ENCODE assay signal across 8 cellular contexts in the genomic region with DNA sequence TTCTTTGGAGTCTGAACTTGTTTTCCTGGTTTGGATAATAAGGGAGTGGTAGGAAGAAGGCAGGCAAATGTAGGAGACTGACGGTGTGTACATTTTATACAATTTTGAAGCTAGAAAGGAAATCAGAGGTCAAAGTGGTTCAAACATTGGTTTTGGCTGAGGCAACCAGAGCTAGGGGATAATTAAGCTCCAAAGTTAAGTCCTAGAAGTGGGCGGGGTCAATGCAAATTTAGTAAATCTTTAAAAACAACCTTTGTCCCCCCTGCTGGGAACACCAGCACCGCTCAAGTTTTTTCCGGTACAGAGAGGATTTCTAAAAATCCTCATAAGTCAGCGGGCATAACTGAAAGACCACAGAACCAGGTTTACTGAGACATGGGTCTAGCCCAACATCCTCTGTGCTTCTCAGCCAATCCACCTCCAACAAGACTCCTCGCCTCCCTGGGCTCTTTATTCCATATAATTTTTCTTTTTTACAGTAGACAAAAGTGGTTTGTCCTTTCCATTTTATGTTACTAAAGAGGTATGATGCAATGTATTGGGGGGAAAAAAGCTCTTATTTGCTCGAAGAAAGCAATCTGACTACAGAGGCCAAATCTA. TPM values are rescaled to one million over a fixed set of nuclear protein-coding genes. Genes with fewer than 3 reads are reported as not detected.
A peak's percentile ranks its signal among the peaks of the same experiment; 100 is the strongest.
DNase-seq lines count a peak whose midpoint lies in the region; ATAC-seq, FAIRE-seq and TF ChIP-seq lines count a peak whose summit lies in the region.

No MANE protein-coding gene starts in this region.

- H3K27ac ChIP-seq in AG04450 (ENCODE audit: low read depth, low read length): peak overlapping the region; percentile 23
- H3K27ac ChIP-seq in cingulate gyrus (ENCODE audit: low read depth, low read length): peak overlapping the region; percentile 75
- H3K27ac ChIP-seq in thyroid gland: peak overlapping the region; percentile 87 to 98 (median 87)

- WGBS in thyroid gland, 2 donors: 4 to 5% methylated on average over 7 of the region's 7 CpGs

- intact Hi-C loops in thyroid gland (cut with DNase I): loop anchor here (10.0 kb wide), 1 partner anchor 128 kb away; a partner anchor contains a TSS

- CTCF ChIA-PET in AG04450 (lab: Charles Lee): no interaction called here

- peak; percentile 29 for FAIRE-seq in RCC 7860 (lab: Jason Lieb, UNC)

- peaks cover 41 to 49% of the 10 kb centered on the region in 2 donors for H3K4me1 ChIP-seq in thyroid gland

- no peak for TF ChIP-seq POLR2A in thyroid gland (IDR thresholded peaks at IDR 0.05)

- H3K9me3 ChIP-seq in AG04450 (ENCODE audit: control insufficient read depth, insufficient read depth, low read length): no peaks in the 10 kb centered on the region; the same call in 1 of the 2 replicates
- no peaks in the 10 kb centered on the region for H3K9me3 ChIP-seq in thyroid gland

- H3K4me3 ChIP-seq in AG04450 (ENCODE audit: low read depth, low read length): peak overlapping the region; percentile 79
- H3K4me3 ChIP-seq in thyroid gland (replicated peaks in 1 of 3): peak overlapping the region; percentile 16 to 63 (median 56)

- no peaks in the 10 kb centered on the region for H3K27me3 ChIP-seq in AG04450 (ENCODE audit: control insufficient read depth, insufficient read depth, low read length)
- no peaks in the 10 kb centered on the region for H3K27me3 ChIP-seq in thyroid gland

- H3K36me3 ChIP-seq in thyroid gland: no peaks in the 10 kb centered on the region

- peak; percentile 34 for ATAC-seq in GM18873 (IDR thresholded peaks at IDR 0.05; ENCODE audit: low FRiP score, unreplicated experiment)

- POLR2A ChIA-PET in AG04450 (lab: Yijun Ruan, JAX): interaction anchor here (0.6 to 1.2 kb wide), 3 partner anchors 9 to 122 kb away, joined by 3 to 4 read pairs (median 4); no protein-coding TSS in a partner anchor

- DNase-seq in AG04450 (ENCODE audit: low read depth, low spot score) (no peak), RCC 7860 (ENCODE audit: low spot score) (no peak), medulla oblongata (ENCODE audit: extremely low spot score) (peak; percentile 46), thyroid gland (peak; percentile 11 to 23), SHP77 (lab: John Stamatoyannopoulos, UW) (no peak), DMS153 treated with DMSO at 0.1 percent for 48 hours (lab: John Stamatoyannopoulos, UW; ENCODE audit: unreplicated experiment) (no peak)

- TF ChIP-seq CTCF in AG04450 (IDR thresholded peaks at IDR 0.05; ENCODE audit: low read depth, low read length) (no peak), thyroid gland (IDR thresholded peaks at IDR 0.05) (no peak)

RNA-seq across cellular contexts. Expression of a gene that starts 1.7 kb away (rescaled TPM):
- polyA plus RNA-seq in AG04450 (2011; rRNA removed): 108 and 127 TPM in 2 replicates
- 79.0 and 94.0 TPM in 2 replicates for polyA minus RNA-seq in AG04450 (2011; rRNA and poly(A)+ RNA removed)
- 100 to 1,000 TPM; 154 to 199 (median 157) TPM for total RNA-seq in thyroid gland

RNA-seq across cellular contexts. Expression of a gene that starts 2.0 kb away (rescaled TPM):
- polyA plus RNA-seq in AG04450 (2011; rRNA removed): 18.0 and 24.2 TPM in 2 replicates
- 8.0 and 18.6 TPM in 2 replicates for polyA minus RNA-seq in AG04450 (2011; rRNA and poly(A)+ RNA removed)
- total RNA-seq in thyroid gland: 10 to 100 TPM; 60.8 to 71.9 (median 63.6) TPM

Comparison
In these comparisons a context has a peak if more than half of its experiments do, and no peak if none do; other contexts are left out.
1. DNase-seq: peak in medulla oblongata (single experiment) and thyroid gland (2 of 2); none in AG04450 (single experiment), RCC 7860 (single experiment), SHP77 (0 of 2) and DMS153 treated with DMSO at 0.1 percent for 48 hours (single experiment).
2. H3K27ac ChIP-seq: peak in every context shown above with its lines; median percentile 87 in thyroid gland; 75 in cingulate gyrus; 23 in AG04450.